In the genomic region with DNA sequence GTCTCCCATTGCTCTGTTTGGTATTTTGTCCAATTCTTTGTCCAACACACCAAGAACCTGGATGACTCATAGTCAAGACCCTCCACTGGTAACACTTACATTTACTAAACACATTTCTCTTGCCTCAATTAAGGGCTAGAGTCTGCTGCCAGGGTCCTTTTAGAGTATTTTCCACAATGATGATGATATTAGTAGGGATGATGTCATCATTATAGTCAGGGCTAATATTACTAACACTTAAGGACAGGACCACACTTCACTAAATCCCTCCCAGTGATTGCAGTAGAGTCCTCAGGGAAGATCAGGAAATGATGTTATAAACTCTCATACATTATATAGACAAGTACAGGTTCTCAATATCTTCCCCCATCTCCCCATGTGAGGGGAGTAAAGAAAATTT, we compare ENCODE assay signal across 1 cellular context.
TF ChIP-seq lines count a peak whose summit lies in the region.

No MANE protein-coding gene starts in this region.

TF ChIP-seq in GM23338, 12 proteins besides CTCF, POLR2A, EP300 and RAD21 (continued from another document):
- TF ChIP-seq, protein P1, sequence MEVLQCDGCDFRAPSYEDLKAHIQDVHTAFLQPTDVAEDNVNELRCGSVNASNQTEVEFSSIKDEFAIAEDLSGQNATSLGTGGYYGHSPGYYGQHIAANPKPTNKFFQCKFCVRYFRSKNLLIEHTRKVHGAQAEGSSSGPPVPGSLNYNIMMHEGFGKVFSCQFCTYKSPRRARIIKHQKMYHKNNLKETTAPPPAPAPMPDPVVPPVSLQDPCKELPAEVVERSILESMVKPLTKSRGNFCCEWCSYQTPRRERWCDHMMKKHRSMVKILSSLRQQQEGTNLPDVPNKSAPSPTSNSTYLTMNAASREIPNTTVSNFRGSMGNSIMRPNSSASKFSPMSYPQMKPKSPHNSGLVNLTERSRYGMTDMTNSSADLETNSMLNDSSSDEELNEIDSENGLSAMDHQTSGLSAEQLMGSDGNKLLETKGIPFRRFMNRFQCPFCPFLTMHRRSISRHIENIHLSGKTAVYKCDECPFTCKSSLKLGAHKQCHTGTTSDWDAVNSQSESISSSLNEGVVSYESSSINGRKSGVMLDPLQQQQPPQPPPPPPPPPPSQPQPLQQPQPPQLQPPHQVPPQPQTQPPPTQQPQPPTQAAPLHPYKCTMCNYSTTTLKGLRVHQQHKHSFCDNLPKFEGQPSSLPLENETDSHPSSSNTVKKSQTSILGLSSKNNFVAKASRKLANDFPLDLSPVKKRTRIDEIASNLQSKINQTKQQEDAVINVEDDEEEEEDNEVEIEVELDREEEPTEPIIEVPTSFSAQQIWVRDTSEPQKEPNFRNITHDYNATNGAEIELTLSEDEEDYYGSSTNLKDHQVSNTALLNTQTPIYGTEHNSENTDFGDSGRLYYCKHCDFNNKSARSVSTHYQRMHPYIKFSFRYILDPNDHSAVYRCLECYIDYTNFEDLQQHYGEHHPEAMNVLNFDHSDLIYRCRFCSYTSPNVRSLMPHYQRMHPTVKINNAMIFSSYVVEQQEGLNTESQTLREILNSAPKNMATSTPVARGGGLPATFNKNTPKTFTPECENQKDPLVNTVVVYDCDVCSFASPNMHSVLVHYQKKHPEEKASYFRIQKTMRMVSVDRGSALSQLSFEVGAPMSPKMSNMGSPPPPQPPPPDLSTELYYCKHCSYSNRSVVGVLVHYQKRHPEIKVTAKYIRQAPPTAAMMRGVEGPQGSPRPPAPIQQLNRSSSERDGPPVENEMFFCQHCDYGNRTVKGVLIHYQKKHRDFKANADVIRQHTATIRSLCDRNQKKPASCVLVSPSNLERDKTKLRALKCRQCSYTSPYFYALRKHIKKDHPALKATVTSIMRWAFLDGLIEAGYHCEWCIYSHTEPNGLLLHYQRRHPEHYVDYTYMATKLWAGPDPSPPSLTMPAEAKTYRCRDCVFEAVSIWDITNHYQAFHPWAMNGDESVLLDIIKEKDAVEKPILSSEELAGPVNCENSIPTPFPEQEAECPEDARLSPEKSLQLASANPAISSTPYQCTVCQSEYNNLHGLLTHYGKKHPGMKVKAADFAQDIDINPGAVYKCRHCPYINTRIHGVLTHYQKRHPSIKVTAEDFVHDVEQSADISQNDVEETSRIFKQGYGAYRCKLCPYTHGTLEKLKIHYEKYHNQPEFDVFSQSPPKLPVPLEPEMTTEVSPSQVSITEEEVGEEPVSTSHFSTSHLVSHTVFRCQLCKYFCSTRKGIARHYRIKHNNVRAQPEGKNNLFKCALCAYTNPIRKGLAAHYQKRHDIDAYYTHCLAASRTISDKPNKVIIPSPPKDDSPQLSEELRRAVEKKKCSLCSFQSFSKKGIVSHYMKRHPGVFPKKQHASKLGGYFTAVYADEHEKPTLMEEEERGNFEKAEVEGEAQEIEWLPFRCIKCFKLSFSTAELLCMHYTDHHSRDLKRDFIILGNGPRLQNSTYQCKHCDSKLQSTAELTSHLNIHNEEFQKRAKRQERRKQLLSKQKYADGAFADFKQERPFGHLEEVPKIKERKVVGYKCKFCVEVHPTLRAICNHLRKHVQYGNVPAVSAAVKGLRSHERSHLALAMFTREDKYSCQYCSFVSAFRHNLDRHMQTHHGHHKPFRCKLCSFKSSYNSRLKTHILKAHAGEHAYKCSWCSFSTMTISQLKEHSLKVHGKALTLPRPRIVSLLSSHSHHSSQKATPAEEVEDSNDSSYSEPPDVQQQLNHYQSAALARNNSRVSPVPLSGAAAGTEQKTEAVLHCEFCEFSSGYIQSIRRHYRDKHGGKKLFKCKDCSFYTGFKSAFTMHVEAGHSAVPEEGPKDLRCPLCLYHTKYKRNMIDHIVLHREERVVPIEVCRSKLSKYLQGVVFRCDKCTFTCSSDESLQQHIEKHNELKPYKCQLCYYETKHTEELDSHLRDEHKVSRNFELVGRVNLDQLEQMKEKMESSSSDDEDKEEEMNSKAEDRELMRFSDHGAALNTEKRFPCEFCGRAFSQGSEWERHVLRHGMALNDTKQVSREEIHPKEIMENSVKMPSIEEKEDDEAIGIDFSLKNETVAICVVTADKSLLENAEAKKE (CRISPR knock-in tag; IDR thresholded peaks at IDR 0.05) = no peak
- TF ChIP-seq NANOG (IDR thresholded peaks at IDR 0.05; ENCODE audit: borderline replicate concordance) (no peak), JUNB (IDR thresholded peaks at IDR 0.05; ENCODE audit: unreplicated experiment) (no peak), POLR2AphosphoS5 (IDR thresholded peaks at IDR 0.05; ENCODE audit: low read depth) (no peak), ZNF331 (CRISPR knock-in tag; IDR thresholded peaks at IDR 0.05; ENCODE audit: low read depth) (no peak), ZNF114 (CRISPR knock-in tag; IDR thresholded peaks at IDR 0.05) (no peak)
- TF ChIP-seq, protein P2, sequence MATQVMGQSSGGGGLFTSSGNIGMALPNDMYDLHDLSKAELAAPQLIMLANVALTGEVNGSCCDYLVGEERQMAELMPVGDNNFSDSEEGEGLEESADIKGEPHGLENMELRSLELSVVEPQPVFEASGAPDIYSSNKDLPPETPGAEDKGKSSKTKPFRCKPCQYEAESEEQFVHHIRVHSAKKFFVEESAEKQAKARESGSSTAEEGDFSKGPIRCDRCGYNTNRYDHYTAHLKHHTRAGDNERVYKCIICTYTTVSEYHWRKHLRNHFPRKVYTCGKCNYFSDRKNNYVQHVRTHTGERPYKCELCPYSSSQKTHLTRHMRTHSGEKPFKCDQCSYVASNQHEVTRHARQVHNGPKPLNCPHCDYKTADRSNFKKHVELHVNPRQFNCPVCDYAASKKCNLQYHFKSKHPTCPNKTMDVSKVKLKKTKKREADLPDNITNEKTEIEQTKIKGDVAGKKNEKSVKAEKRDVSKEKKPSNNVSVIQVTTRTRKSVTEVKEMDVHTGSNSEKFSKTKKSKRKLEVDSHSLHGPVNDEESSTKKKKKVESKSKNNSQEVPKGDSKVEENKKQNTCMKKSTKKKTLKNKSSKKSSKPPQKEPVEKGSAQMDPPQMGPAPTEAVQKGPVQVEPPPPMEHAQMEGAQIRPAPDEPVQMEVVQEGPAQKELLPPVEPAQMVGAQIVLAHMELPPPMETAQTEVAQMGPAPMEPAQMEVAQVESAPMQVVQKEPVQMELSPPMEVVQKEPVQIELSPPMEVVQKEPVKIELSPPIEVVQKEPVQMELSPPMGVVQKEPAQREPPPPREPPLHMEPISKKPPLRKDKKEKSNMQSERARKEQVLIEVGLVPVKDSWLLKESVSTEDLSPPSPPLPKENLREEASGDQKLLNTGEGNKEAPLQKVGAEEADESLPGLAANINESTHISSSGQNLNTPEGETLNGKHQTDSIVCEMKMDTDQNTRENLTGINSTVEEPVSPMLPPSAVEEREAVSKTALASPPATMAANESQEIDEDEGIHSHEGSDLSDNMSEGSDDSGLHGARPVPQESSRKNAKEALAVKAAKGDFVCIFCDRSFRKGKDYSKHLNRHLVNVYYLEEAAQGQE (IDR thresholded peaks at IDR 0.05; ENCODE audit: unreplicated experiment) = no peak
